ENCODE assay signal across 26 cellular contexts in the genomic region with DNA sequence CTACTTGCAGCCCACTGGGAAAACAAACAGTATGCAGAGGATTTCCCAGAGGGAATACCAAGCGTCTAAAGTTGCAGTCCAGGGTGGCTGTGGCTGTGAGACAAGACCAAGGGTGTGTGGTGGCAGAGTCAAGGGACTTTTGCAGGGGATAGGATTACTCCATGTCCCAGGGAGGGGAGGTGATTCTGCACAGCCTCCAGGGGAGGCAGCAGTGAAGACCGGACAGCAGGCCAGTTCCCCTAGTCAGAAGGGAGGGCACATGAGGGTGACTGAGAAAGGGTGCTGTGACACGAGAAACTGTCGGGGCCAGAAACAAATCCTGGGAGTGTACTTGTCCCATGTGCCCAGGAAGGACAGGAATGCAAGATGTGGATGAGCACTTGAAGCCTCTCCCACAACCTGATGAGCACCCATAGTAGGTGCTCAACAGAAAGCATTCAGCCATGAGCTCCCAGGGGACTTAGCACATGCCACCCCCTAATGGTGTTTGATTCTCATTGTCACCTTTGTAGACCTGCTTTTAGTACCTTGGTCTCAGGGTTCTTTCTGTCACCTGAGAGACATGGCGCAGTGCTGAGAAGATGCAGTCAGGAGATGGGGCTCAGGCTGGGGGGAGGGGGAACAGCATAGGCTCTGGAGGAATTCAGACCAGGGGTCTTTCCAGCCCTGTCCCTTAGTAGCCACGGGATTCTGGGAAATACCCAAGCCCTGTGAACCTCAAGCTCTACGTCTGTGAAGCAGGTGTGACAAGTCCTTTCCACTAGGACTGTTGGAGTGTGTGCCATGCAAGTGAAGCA. TPM values are rescaled to one million over a fixed set of nuclear protein-coding genes. Genes with fewer than 3 reads are reported as not detected.
DNase-seq lines count a peak whose midpoint lies in the region; ATAC-seq, FAIRE-seq and TF ChIP-seq lines count a peak whose summit lies in the region.
"Had no signal": no experiment of that assay in that cellular context is flagged by ENCODE, and none has a peak within 500 bp of the region (broad histone marks: within the 10 kb centered on the region; RNA-seq: fewer than 3 reads in every experiment).

No MANE protein-coding gene starts in this region.

- BruUV-seq in HCT116 (replicated peaks; lab: Mats Ljungman, UMichigan) (no TSS peak), GM12878 (replicated peaks; lab: Mats Ljungman, UMichigan) (no TSS peak)

- ATAC-seq in HCT116 (peak; percentile 27), GM12878 (no peak; the same call in 2 of the 3 replicates)
- ATAC-seq: GM23338 had no signal

- intact Hi-C loops in HCT116 (cut with micrococcal nuclease), result no loop called here
- intact Hi-C loops in GM12878 (cut with micrococcal nuclease; ENCODE audit: unreplicated experiment), result no loop called here
- intact Hi-C loops in posterior vena cava (cut with DNase I), result no loop called here

- H3K27ac ChIP-seq in HCT116 (ENCODE audit: low read depth, low read length) (no peak overlapping the region), GM12878 (ENCODE audit: control insufficient read depth, insufficient read depth) (no peak overlapping the region)
- H3K27ac ChIP-seq: KMS-11, Peyer's patch, SK-N-MC had no signal

- no peak for FAIRE-seq in GM12878 (lab: Jason Lieb, UNC)

- H4K20me1 ChIP-seq in HCT116 (ENCODE audit: insufficient read depth) (no peaks in the 10 kb centered on the region), GM12878 (ENCODE audit: control insufficient read depth, insufficient read depth) (no peaks in the 10 kb centered on the region)

- H3K9me3 ChIP-seq in HCT116 (ENCODE audit: control insufficient read depth in 1 of 2, insufficient read depth in 1 of 2, low read depth in 1 of 2, low read length in 2 of 2) (no peaks in the 10 kb centered on the region), GM12878 (replicated peaks; ENCODE audit: control insufficient read depth, insufficient read depth, low read length) (no peaks in the 10 kb centered on the region)
- H3K9me3 ChIP-seq: Peyer's patch had no signal

- DNase-seq in NCI-H2107 (lab: John Stamatoyannopoulos, UW) (peak; percentile 1), NCI-H2107 treated with DMSO at 0.1 percent for 48 hours (lab: John Stamatoyannopoulos, UW; ENCODE audit: unreplicated experiment) (no peak), HCT116 (ENCODE audit: low read depth, low spot score) (no peak), GM12878 (ENCODE audit: low read depth, low spot score) (no peak), posterior vena cava (ENCODE audit: low spot score) (peak; percentile 44), GM10248 (ENCODE audit: extremely low spot score) (no peak), T-helper 1 cell (no peak)
- DNase-seq: 8988T, ACHN, Calu3, H9, IMR-90, NCI-H1092, NCI-H1417 treated with DMSO at 0.1 percent for 48 hours, NCI-H1694 treated with DMSO at 0.1 percent for 48 hours, NCI-H2081 treated with DMSO at 0.1 percent for 48 hours, NCI-H446 treated with DMSO at 0.1 percent for 48 hours, NCI-H526, Peyer's patch, SIG-M5 had no signal

- H2AFZ ChIP-seq in HCT116 (ENCODE audit: low read depth, low read length, poor library complexity, severe bottlenecking) (no peak overlapping the region), GM12878 (ENCODE audit: control insufficient read depth, low read depth, low read length) (no peak overlapping the region)
- H2AFZ ChIP-seq: GM23338 had no signal

- 28% methylated on average over 7 of the region's 7 CpGs for WGBS in GM12878 (ENCODE audit: insufficient coverage, insufficient replicate concordance, low lambda C conversion rate, missing lambda C conversion rate)

- H3K9ac ChIP-seq in HCT116 (ENCODE audit: low read length) (no peak overlapping the region), GM12878 (ENCODE audit: control insufficient read depth, insufficient read depth, low read length) (no peak overlapping the region)
- H3K9ac ChIP-seq: KMS-11 had no signal

- SMC1A ChIA-PET in GM12878 (lab: Charles Lee; ENCODE audit: uncharacterized antibody, unreplicated experiment), result no interaction called here

- H3K79me2 ChIP-seq in HCT116 (ENCODE audit: insufficient read depth, low read length) (no peaks in the 10 kb centered on the region), GM12878 (ENCODE audit: control insufficient read depth, insufficient read depth, low read length) (no peaks in the 10 kb centered on the region)

- H3K4me1 ChIP-seq in HCT116 (ENCODE audit: control insufficient read depth in 1 of 2, insufficient read depth in 2 of 2, low read length in 2 of 2) (no peaks in the 10 kb centered on the region), GM12878 (ENCODE audit: control insufficient read depth, insufficient read depth, low read length) (no peaks in the 10 kb centered on the region)
- H3K4me1 ChIP-seq: Peyer's patch had no signal

- H3K36me3 ChIP-seq in HCT116 (ENCODE audit: control insufficient read depth in 1 of 2, insufficient read depth in 2 of 2, low read length in 2 of 2), result no peaks in the 10 kb centered on the region
- H3K36me3 ChIP-seq in GM12878 (ENCODE audit: control insufficient read depth in 2 of 2, insufficient read depth in 2 of 2, low read length in 1 of 2), result no peaks in the 10 kb centered on the region
- H3K36me3 ChIP-seq: Peyer's patch had no signal

- no peak for TF ChIP-seq CTCF in HCT116 (IDR thresholded peaks at IDR 0.05 in 2 of 3, conservative IDR thresholded peaks at IDR 0.05 in 1 of 3; ENCODE audit: borderline replicate concordance in 1 of 3, insufficient read depth in 1 of 3, low read depth in 2 of 3, low read length in 2 of 3)
- no peak for TF ChIP-seq CTCF in GM12878 (IDR thresholded peaks at IDR 0.05 in 2 of 3, conservative IDR thresholded peaks at IDR 0.05 in 1 of 3; ENCODE audit: control insufficient read depth in 2 of 3, extremely low read depth in 1 of 3, insufficient read depth in 1 of 3, low read depth in 3 of 3, low read length in 3 of 3)
- no peak for TF ChIP-seq CTCF in GM10248 (IDR thresholded peaks at IDR 0.05; ENCODE audit: control extremely low read depth, extremely low read depth, low read depth, missing control alignments)

- TF ChIP-seq RAD21 in HCT116 (IDR thresholded peaks at IDR 0.05; ENCODE audit: low read depth), result no peak
- TF ChIP-seq RAD21 in GM12878 (IDR thresholded peaks at IDR 0.05; ENCODE audit: insufficient read depth, low read depth, low read length), result no peak

- H3K9me2 ChIP-seq in HCT116 (ENCODE audit: insufficient read depth), result no peaks in the 10 kb centered on the region

- TF ChIP-seq EP300 in GM12878 (IDR thresholded peaks at IDR 0.05; ENCODE audit: borderline replicate concordance in 1 of 2, control insufficient read depth in 1 of 2, low read depth in 2 of 2, low read length in 2 of 2), result no peak

- H3K4me3 ChIP-seq in HCT116 (replicated peaks in 1 of 2; ENCODE audit: low read depth in 1 of 2, low read length in 2 of 2) (no peak overlapping the region), GM12878 (no peak overlapping the region)
- H3K4me3 ChIP-seq: GM23338, Peyer's patch, SK-N-MC had no signal

- RAD21 ChIA-PET in HCT116 (lab: Charles Lee; ENCODE audit: low non-redundant PET in 1 of 2, low total read pairs in 2 of 2, uncharacterized antibody in 2 of 2, unreplicated experiment in 2 of 2) (no interaction called here), GM12878 (lab: Charles Lee; ENCODE audit: unreplicated experiment) (no interaction called here)

- TF ChIP-seq POLR2A in HCT116 (IDR thresholded peaks at IDR 0.05; ENCODE audit: borderline replicate concordance, extremely low read depth, insufficient read depth, insufficient read length), result no peak
- no peak for TF ChIP-seq POLR2A in GM12878 (IDR thresholded peaks at IDR 0.05; ENCODE audit: low read depth, low read length)

- H3K4me2 ChIP-seq in HCT116 (ENCODE audit: low read length), result no peak overlapping the region
- H3K4me2 ChIP-seq in GM12878 (ENCODE audit: control insufficient read depth, insufficient read depth), result no peak overlapping the region
- H3K4me2 ChIP-seq: GM23338, KMS-11 had no signal

- CTCF ChIA-PET in HCT116 (lab: Charles Lee) (no interaction called here), GM12878 (lab: Yijun Ruan, JAX) (interaction anchor here (1.0 kb wide), 1 partner anchor 56 kb away, joined by 3 read pairs; no protein-coding TSS in a partner anchor), GM10248 (lab: Yijun Ruan, JAX) (no interaction called here)

- H3K27me3 ChIP-seq in HCT116 (ENCODE audit: insufficient read depth, low read length), result no peaks in the 10 kb centered on the region
- H3K27me3 ChIP-seq in GM12878 (replicated peaks in 1 of 2; ENCODE audit: control insufficient read depth in 2 of 2, insufficient read depth in 2 of 2, low read length in 1 of 2), result no peaks in the 10 kb centered on the region
- H3K27me3 ChIP-seq: Peyer's patch had no signal

- in situ Hi-C loops in GM12878 (cut with MboI), result no loop called here

- POLR2A ChIA-PET in HCT116 (lab: Charles Lee), result no interaction called here
- POLR2A ChIA-PET in GM12878 (lab: Charles Lee), result no interaction called here
- POLR2A ChIA-PET in GM10248 (lab: Yijun Ruan, JAX), result no interaction called here

RNA-seq across cellular contexts. Expression of a gene that starts 18.1 kb away (rescaled TPM):
- 0.96 TPM for total RNA-seq in HCT116 (2021; ENCODE audit: unreplicated experiment)
- polyA plus RNA-seq in HCT116 (2012), result 0.22 and 0.42 TPM in 2 replicates
- total RNA-seq in GM12878 (2013; cell fraction: nucleolus; rRNA removed), result not detected in 2 replicates
- total RNA-seq in GM12878 (2014; rRNA removed), result 0.40 TPM in 1 of 2 replicates, not detected in the other
- total RNA-seq in GM12878 (2014; rRNA removed; fragmentation: Illumina TruSeq; extraction: Trizol), result not detected in 2 replicates
- total RNA-seq in GM12878 (2021), result not detected in 2 replicates
- not detected for polyA plus RNA-seq in GM12878 (2011; ENCODE audit: low read depth)
- polyA plus RNA-seq in GM12878 (2011; rRNA removed), result 0.05 TPM in 1 of 2 replicates, not detected in the other
- polyA plus RNA-seq in GM12878 (2011; cell fraction: cytosol; rRNA removed), result 0.06 and 0.07 TPM in 2 replicates
- not detected in 2 replicates for polyA plus RNA-seq in GM12878 (2011; cell fraction: nucleus; rRNA removed)
- polyA plus RNA-seq in GM12878 (2012), result not detected in 2 replicates
- 0.29 TPM in 1 of 2 replicates, not detected in the other for polyA plus RNA-seq in GM12878 (2014; fragmentation: Illumina TruSeq; extraction: Trizol)
- polyA plus RNA-seq in GM12878 (2014; fragmentation: Nextera tagmentation; extraction: Ambion mirVana), result under 1 TPM in 1 of 2 experiments, not detected in 1; 0.29 TPM
- polyA plus RNA-seq in GM12878 (2014; rRNA removed), result 0.26 TPM in 1 of 2 replicates, not detected in the other
- not detected for polyA plus RNA-seq in GM12878 (2016; fragmentation: Nextera tagmentation; extraction: Ambion mirVana)
- 0.52 TPM in 1 of 2 replicates, not detected in the other for polyA minus RNA-seq in GM12878 (2011; rRNA and poly(A)+ RNA removed)
- not detected in 2 replicates for polyA minus RNA-seq in GM12878 (2011; cell fraction: cytosol; rRNA and poly(A)+ RNA removed)
- polyA minus RNA-seq in GM12878 (2011; cell fraction: nucleus; rRNA and poly(A)+ RNA removed), result not detected in 2 replicates
- not detected for total RNA-seq in posterior vena cava
- total RNA-seq: Calu3, Daoy, G401, GM23338, H9, IMR-90, Peyer's patch had no signal
- polyA plus RNA-seq: BJ, GM23338, IMR-90 had no signal

RNA-seq across cellular contexts. Expression of a gene that starts 19.4 kb away (rescaled TPM):
- 0.47 TPM for total RNA-seq in HCT116 (2021; ENCODE audit: unreplicated experiment)
- polyA plus RNA-seq in HCT116 (2012), result 0.25 TPM in 1 of 2 replicates, not detected in the other
- not detected in 2 replicates for total RNA-seq in GM12878 (2013; cell fraction: nucleolus; rRNA removed)
- not detected in 2 replicates for total RNA-seq in GM12878 (2014; rRNA removed)
- not detected in 2 replicates for total RNA-seq in GM12878 (2014; rRNA removed; fragmentation: Illumina TruSeq; extraction: Trizol)
- total RNA-seq in GM12878 (2021), result not detected in 2 replicates
- polyA plus RNA-seq in GM12878 (2011; ENCODE audit: low read depth), result not detected
- polyA plus RNA-seq in GM12878 (2011; rRNA removed), result 0.06 and 0.08 TPM in 2 replicates
- polyA plus RNA-seq in GM12878 (2011; cell fraction: cytosol; rRNA removed), result 0.07 and 0.10 TPM in 2 replicates
- polyA plus RNA-seq in GM12878 (2011; cell fraction: nucleus; rRNA removed), result 0.21 TPM in 1 of 2 replicates, not detected in the other
- polyA plus RNA-seq in GM12878 (2012), result not detected in 2 replicates
- polyA plus RNA-seq in GM12878 (2014; fragmentation: Illumina TruSeq; extraction: Trizol), result not detected in 2 replicates
- polyA plus RNA-seq in GM12878 (2014; fragmentation: Nextera tagmentation; extraction: Ambion mirVana), result not detected
- not detected in 2 replicates for polyA plus RNA-seq in GM12878 (2014; rRNA removed)
- polyA plus RNA-seq in GM12878 (2016; fragmentation: Nextera tagmentation; extraction: Ambion mirVana), result not detected
- polyA minus RNA-seq in GM12878 (2011; rRNA and poly(A)+ RNA removed), result 0.10 TPM in 1 of 2 replicates, not detected in the other
- not detected in 2 replicates for polyA minus RNA-seq in GM12878 (2011; cell fraction: cytosol; rRNA and poly(A)+ RNA removed)
- polyA minus RNA-seq in GM12878 (2011; cell fraction: nucleus; rRNA and poly(A)+ RNA removed), result not detected in 2 replicates
- not detected for total RNA-seq in posterior vena cava
- total RNA-seq: Calu3, G401, H9, IMR-90, Peyer's patch had no signal
- polyA plus RNA-seq: BJ, GM23338, IMR-90 had no signal

RNA-seq across cellular contexts. Expression of a gene that starts 27.0 kb away (rescaled TPM):
- total RNA-seq in HCT116 (2021; ENCODE audit: unreplicated experiment) (9.0 TPM), GM12878 (2014; rRNA removed) (20.4 and 20.7 TPM in 2 replicates), GM12878 (2014; rRNA removed; fragmentation: Illumina TruSeq; extraction: Trizol) (22.0 and 24.6 TPM in 2 replicates), GM12878 (2021) (27.1 and 28.6 TPM in 2 replicates), posterior vena cava (10 to 100 TPM; 15.8 to 18.1 TPM)
- 12.5 and 16.9 TPM in 2 replicates for polyA plus RNA-seq in HCT116 (2012)
- 20.5 and 23.1 TPM in 2 replicates for total RNA-seq in GM12878 (2013; cell fraction: nucleolus; rRNA removed)
- 16.1 TPM for polyA plus RNA-seq in GM12878 (2011; ENCODE audit: low read depth)
- polyA plus RNA-seq in GM12878 (2011; rRNA removed) (42.3 and 42.8 TPM in 2 replicates), GM12878 (2014; fragmentation: Illumina TruSeq; extraction: Trizol) (21.4 and 23.8 TPM in 2 replicates), GM12878 (2014; fragmentation: Nextera tagmentation; extraction: Ambion mirVana) (10 to 100 TPM in 1 of 2 experiments, 1 to 10 TPM in 1; 9.2 to 17.6 TPM), GM12878 (2014; rRNA removed) (24.7 and 27.1 TPM in 2 replicates), GM12878 (2016; fragmentation: Nextera tagmentation; extraction: Ambion mirVana) (10 to 100 TPM; 26.5 to 26.6 TPM)
- polyA plus RNA-seq in GM12878 (2011; cell fraction: cytosol; rRNA removed), result 33.7 and 36.5 TPM in 2 replicates
- polyA plus RNA-seq in GM12878 (2011; cell fraction: nucleus; rRNA removed), result 38.1 and 45.5 TPM in 2 replicates
- polyA plus RNA-seq in GM12878 (2012), result 23.2 and 26.3 TPM in 2 replicates
- polyA minus RNA-seq in GM12878 (2011; rRNA and poly(A)+ RNA removed), result 19.1 and 27.5 TPM in 2 replicates
- polyA minus RNA-seq in GM12878 (2011; cell fraction: cytosol; rRNA and poly(A)+ RNA removed), result 10.1 and 11.8 TPM in 2 replicates
- polyA minus RNA-seq in GM12878 (2011; cell fraction: nucleus; rRNA and poly(A)+ RNA removed), result 33.7 and 43.8 TPM in 2 replicates

RNA-seq across cellular contexts. Expression of a gene that starts 27.3 kb away (rescaled TPM):
- total RNA-seq in HCT116 (2021; ENCODE audit: unreplicated experiment) (not detected), GM12878 (2014; rRNA removed) (0.11 TPM in 1 of 2 replicates, not detected in the other), GM12878 (2014; rRNA removed; fragmentation: Illumina TruSeq; extraction: Trizol) (0.18 TPM in 1 of 2 replicates, not detected in the other), GM12878 (2021) (not detected in 2 replicates), posterior vena cava (under 1 TPM in 1 of 2 donors, not detected in 1; 0.48 TPM)
- not detected in 2 replicates for polyA plus RNA-seq in HCT116 (2012)
- not detected in 2 replicates for total RNA-seq in GM12878 (2013; cell fraction: nucleolus; rRNA removed)
- polyA plus RNA-seq in GM12878 (2011; ENCODE audit: low read depth), result not detected
- polyA plus RNA-seq in GM12878 (2011; rRNA removed) (0.07 TPM in 1 of 2 replicates, not detected in the other), GM12878 (2014; fragmentation: Illumina TruSeq; extraction: Trizol) (not detected in 2 replicates), GM12878 (2014; fragmentation: Nextera tagmentation; extraction: Ambion mirVana) (not detected), GM12878 (2014; rRNA removed) (0.14 TPM in 1 of 2 replicates, not detected in the other), GM12878 (2016; fragmentation: Nextera tagmentation; extraction: Ambion mirVana) (not detected)
- 0.12 TPM in 1 of 2 replicates, not detected in the other for polyA plus RNA-seq in GM12878 (2011; cell fraction: cytosol; rRNA removed)
- polyA plus RNA-seq in GM12878 (2011; cell fraction: nucleus; rRNA removed), result 0.25 TPM in 1 of 2 replicates, not detected in the other
- 0.10 TPM in 1 of 2 replicates, not detected in the other for polyA plus RNA-seq in GM12878 (2012)
- polyA minus RNA-seq in GM12878 (2011; rRNA and poly(A)+ RNA removed), result not detected in 2 replicates
- polyA minus RNA-seq in GM12878 (2011; cell fraction: cytosol; rRNA and poly(A)+ RNA removed), result not detected in 2 replicates
- 0.24 and 1.3 TPM in 2 replicates for polyA minus RNA-seq in GM12878 (2011; cell fraction: nucleus; rRNA and poly(A)+ RNA removed)
- total RNA-seq: Daoy, G401, GM23338, H9, IMR-90 had no signal

Comparison
In these comparisons a context has a peak if more than half of its experiments do, and no peak if none do; other contexts are left out.
1. DNase-seq: peak in NCI-H2107 (single experiment) and posterior vena cava (single experiment); none in NCI-H2107 treated with DMSO at 0.1 percent for 48 hours (single experiment), HCT116 (single experiment), GM12878 (single experiment), GM10248 (single experiment) and T-helper 1 cell (0 of 5).